Comparison of ENCODE assay signal across 16 cellular contexts in genomic region chr20:4073852-4074741, GRCh38. TPM values are rescaled to one million over a fixed set of nuclear protein-coding genes. Genes with fewer than 3 reads are reported as not detected.
DNase-seq lines count a peak whose midpoint lies in the region; ATAC-seq and TF ChIP-seq lines count a peak whose summit lies in the region.
"Had no signal": no experiment of that assay in that cellular context is flagged by ENCODE, and none has a peak within 500 bp of the region (broad histone marks: within the 10 kb centered on the region; RNA-seq: fewer than 3 reads in every experiment).

No MANE protein-coding gene starts in this region.

- DNase-seq in activated CD8-positive, alpha-beta memory T cell treated with anti-CD3 and anti-CD28 coated beads, Interleukin-2, amount 50 U/mL, for 48 hours, result peak; percentile 36
- no peak for DNase-seq in activated CD8-positive, alpha-beta memory T cell treated with anti-CD3 and anti-CD28 coated beads, Interleukin-2, amount 50 U/mL, for 4 hours
- DNase-seq in NOMO-1 treated with dmso at 0.1 percent for 144 hours (lab: John Stamatoyannopoulos, UW; ENCODE audit: unreplicated experiment), result peak; percentile 48
- peak; percentile 27 for DNase-seq in islet precursor cell
- DNase-seq in type B pancreatic cell (ENCODE audit: extremely low spot score, unreplicated experiment), result peak; percentile 32
- no peak for DNase-seq in breast epithelium (ENCODE audit: low spot score in 2 of 2)
- DNase-seq: activated naive CD4-positive, alpha-beta T cell; left lung; naive B cell; NCI-H1105; NCI-H2171 treated with DMSO at 0.1 percent for 48 hours; stimulated activated CD4-positive, alpha-beta T cell treated with anti-CD3 and anti-CD28 coated beads, Interleukin-1b, Interleukin-23, amount 100 ng/mL, for 48 hours had no signal

- H3K9me3 ChIP-seq in breast epithelium, result no peaks in the 10 kb centered on the region
- H3K9me3 ChIP-seq: left lung had no signal

- no peaks in the 10 kb centered on the region for H3K36me3 ChIP-seq in breast epithelium
- H3K36me3 ChIP-seq: left lung had no signal

- H3K36me3 Mint-ChIP-seq in type B pancreatic cell, result peaks cover 4% of the 10 kb centered on the region
- H3K36me3 Mint-ChIP-seq: CD8-positive, alpha-beta T cell had no signal

- no peak overlapping the region for H3K27ac ChIP-seq in breast epithelium
- H3K27ac ChIP-seq: SK-N-MC had no signal

- no peak overlapping the region for H3K4me3 Mint-ChIP-seq in type B pancreatic cell
- H3K4me3 Mint-ChIP-seq: CD8-positive, alpha-beta T cell; naive B cell had no signal

- H3K27ac Mint-ChIP-seq in type B pancreatic cell, result no peak overlapping the region
- H3K27ac Mint-ChIP-seq: CD8-positive, alpha-beta T cell had no signal

- H3K9me3 Mint-ChIP-seq in type B pancreatic cell, result no peaks in the 10 kb centered on the region
- H3K9me3 Mint-ChIP-seq: CD8-positive, alpha-beta T cell; naive B cell had no signal

- ATAC-seq in HG03135 (IDR thresholded peaks at IDR 0.05; ENCODE audit: unreplicated experiment) (no peak), GM18502 (IDR thresholded peaks at IDR 0.05; ENCODE audit: poor library complexity, unreplicated experiment) (no peak)
- ATAC-seq: CD8-positive, alpha-beta T cell; left lung had no signal

- H3K4me1 ChIP-seq in breast epithelium, result no peaks in the 10 kb centered on the region

- H3K4me1 Mint-ChIP-seq in type B pancreatic cell (ENCODE audit: unreplicated experiment), result peaks cover 9% of the 10 kb centered on the region
- H3K4me1 Mint-ChIP-seq: naive B cell had no signal

- TF ChIP-seq POLR2A in breast epithelium (IDR thresholded peaks at IDR 0.05), result no peak

- no peak overlapping the region for H3K4me3 ChIP-seq in breast epithelium
- H3K4me3 ChIP-seq: left lung, SK-N-MC had no signal

- no peaks in the 10 kb centered on the region for H3K27me3 ChIP-seq in breast epithelium
- H3K27me3 ChIP-seq: left lung had no signal

- peaks cover 25% of the 10 kb centered on the region for H3K27me3 Mint-ChIP-seq in type B pancreatic cell

- TF ChIP-seq CTCF in type B pancreatic cell (conservative IDR thresholded peaks at IDR 0.05), result no peak
- no peak for TF ChIP-seq CTCF in breast epithelium (IDR thresholded peaks at IDR 0.05)

- intact Hi-C loops in breast epithelium (cut with DNase I; ENCODE audit: low total_unique reads), result loop anchor here (2.0 kb wide), 1 partner anchor 183 kb away; no protein-coding TSS in a partner anchor

RNA-seq across cellular contexts. Expression of gene RNF24, which starts 58.7 kb away (rescaled TPM):
- total RNA-seq in type B pancreatic cell (ENCODE audit: low replicate concordance), result 17.2 and 23.6 TPM in 2 replicates
- 10 to 100 TPM in 2 of 3 donors, 1 to 10 TPM in 1; 8.8 to 27.2 (median 22.0) TPM for total RNA-seq in breast epithelium

Comparison
In these comparisons a context has a peak if more than half of its experiments do, and no peak if none do; other contexts are left out.
1. DNase-seq: peak in activated CD8-positive, alpha-beta memory T cell treated with anti-CD3 and anti-CD28 coated beads, Interleukin-2, amount 50 U/mL, for 48 hours (single experiment), NOMO-1 treated with dmso at 0.1 percent for 144 hours (single experiment), islet precursor cell (single experiment) and type B pancreatic cell (single experiment); none in activated CD8-positive, alpha-beta memory T cell treated with anti-CD3 and anti-CD28 coated beads, Interleukin-2, amount 50 U/mL, for 4 hours (single experiment) and breast epithelium (0 of 2).